Comparison of ENCODE assay signal across 14 cellular contexts in the genomic region with DNA sequence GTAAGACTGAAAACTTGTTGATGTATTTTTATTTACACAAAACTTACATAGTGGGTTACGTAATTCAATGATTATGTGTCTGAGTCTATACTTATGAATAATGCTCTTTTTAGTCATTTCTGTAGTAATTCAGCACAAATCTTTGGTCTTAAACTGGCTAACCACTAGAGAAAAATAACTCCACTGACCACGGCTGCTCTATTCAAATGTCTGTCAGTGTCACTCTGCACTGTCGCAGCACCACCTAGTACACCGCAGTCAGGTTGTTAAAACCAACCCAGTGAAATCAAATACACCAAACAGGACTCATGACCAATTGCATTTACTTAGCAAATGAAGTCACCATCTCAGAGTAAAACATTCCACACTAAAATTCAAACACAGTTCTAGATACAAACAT.
"Had no signal": no experiment of that assay in that cellular context is flagged by ENCODE, and none has a peak within 500 bp of the region (broad histone marks: within the 10 kb centered on the region; RNA-seq: fewer than 3 reads in every experiment).

No MANE protein-coding gene starts in this region.

- H3K27me3 ChIP-seq: dorsolateral prefrontal cortex, neural progenitor cell, ovary had no signal

- H3K9me3 ChIP-seq: ovary had no signal

- H3K4me3 ChIP-seq: dorsolateral prefrontal cortex, lung, neural progenitor cell, ovary had no signal

- H3K9me3 Mint-ChIP-seq: activated naive CD4-positive, alpha-beta T cell treated with anti-CD3 and anti-CD28 coated beads for 36 hours; activated T-helper 2 cell treated with anti-CD3 and anti-CD28 coated beads, Interferon-gamma antibody, Interleukin-2, Interleukin-4, amounts not matched to agents 10 μg/mL and 5 μg/mL and 100 μg/mL, durations not matched to agents 14 hours and 24 hours and 36 hours; neural progenitor cell had no signal

- H2AFZ ChIP-seq: neural progenitor cell had no signal

- DNase-seq: activated naive CD4-positive, alpha-beta T cell treated with anti-CD3 and anti-CD28 coated beads for 36 hours; dorsolateral prefrontal cortex; left colon; midbrain; naive B cell; ovary; stimulated activated CD4-positive, alpha-beta T cell treated with anti-CD3 and anti-CD28 coated beads, Interleukin-2, amount 100 ng/mL, for 48 hours; stimulated activated naive CD4-positive, alpha-beta T cell; T1000; trophoblast cell had no signal

- H3K36me3 ChIP-seq: neural progenitor cell, ovary had no signal

- H3K27ac Mint-ChIP-seq: activated naive CD4-positive, alpha-beta T cell treated with anti-CD3 and anti-CD28 coated beads for 36 hours; activated T-helper 2 cell treated with anti-CD3 and anti-CD28 coated beads, Interferon-gamma antibody, Interleukin-2, Interleukin-4, amounts not matched to agents 10 μg/mL and 5 μg/mL and 100 μg/mL, durations not matched to agents 14 hours and 24 hours and 36 hours; naive B cell; neural progenitor cell had no signal

- H3K4me1 Mint-ChIP-seq: naive B cell had no signal

- H3K4me3 Mint-ChIP-seq: activated naive CD4-positive, alpha-beta T cell treated with anti-CD3 and anti-CD28 coated beads for 36 hours; naive B cell; neural progenitor cell had no signal

- ATAC-seq: activated CD4-positive, CD25-positive, alpha-beta regulatory T cell treated with anti-CD3 and anti-CD28 coated beads, Interleukin-2, amount 50 U/mL, for 24 hours; left colon had no signal

- H3K9ac ChIP-seq: neural progenitor cell had no signal

- H3K27ac ChIP-seq: dorsolateral prefrontal cortex, neural progenitor cell, ovary had no signal

- H3K36me3 Mint-ChIP-seq: naive B cell, neural progenitor cell had no signal

- H3K4me2 ChIP-seq: neural progenitor cell had no signal

- H3K27me3 Mint-ChIP-seq: naive B cell had no signal
